In the genomic region with DNA sequence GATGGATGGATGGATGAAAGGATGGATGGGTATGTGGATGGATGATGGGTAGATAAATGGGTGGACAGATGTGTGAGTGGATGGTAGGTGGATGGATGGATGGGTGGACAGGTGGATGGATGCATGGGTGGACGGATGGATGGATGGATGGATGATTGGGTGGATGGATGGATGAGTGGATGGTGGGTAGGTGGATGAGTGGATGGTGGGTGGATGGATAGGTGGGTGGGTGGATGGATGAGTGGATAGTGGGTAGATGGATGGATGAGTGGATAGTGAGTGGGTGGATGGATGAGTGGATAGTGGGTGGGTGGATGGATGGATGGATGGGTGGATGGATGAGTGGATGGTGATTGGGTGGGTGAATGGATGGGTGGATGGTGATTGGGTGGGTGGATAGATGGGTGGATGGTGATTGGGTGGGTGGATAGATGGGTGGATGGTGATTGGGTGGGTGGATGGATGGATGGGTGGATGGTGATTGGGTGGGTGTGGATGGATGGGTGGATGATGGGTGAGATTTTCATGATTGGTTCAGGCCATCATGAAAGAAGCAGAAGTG, we compare ENCODE assay signal across 3 cellular contexts.
A peak's percentile ranks its signal among the peaks of the same experiment; 100 is the strongest.
TF ChIP-seq lines count a peak whose summit lies in the region.

No MANE protein-coding gene starts in this region.

TF ChIP-seq in GM12891, 5 proteins besides CTCF, POLR2A, EP300 and RAD21:
- TF ChIP-seq PAX5 (IDR thresholded peaks at IDR 0.05; ENCODE audit: insufficient read depth, low read length, severe bottlenecking): no peak
- TF ChIP-seq SPI1 (IDR thresholded peaks at IDR 0.05; ENCODE audit: low read depth, low read length): 0 out of 2 replicates have a peak, but pooled peaks have one; percentile 15

TF ChIP-seq in HEK293, 187 proteins besides CTCF, POLR2A, EP300 and RAD21:
- TF ChIP-seq, protein P1, sequence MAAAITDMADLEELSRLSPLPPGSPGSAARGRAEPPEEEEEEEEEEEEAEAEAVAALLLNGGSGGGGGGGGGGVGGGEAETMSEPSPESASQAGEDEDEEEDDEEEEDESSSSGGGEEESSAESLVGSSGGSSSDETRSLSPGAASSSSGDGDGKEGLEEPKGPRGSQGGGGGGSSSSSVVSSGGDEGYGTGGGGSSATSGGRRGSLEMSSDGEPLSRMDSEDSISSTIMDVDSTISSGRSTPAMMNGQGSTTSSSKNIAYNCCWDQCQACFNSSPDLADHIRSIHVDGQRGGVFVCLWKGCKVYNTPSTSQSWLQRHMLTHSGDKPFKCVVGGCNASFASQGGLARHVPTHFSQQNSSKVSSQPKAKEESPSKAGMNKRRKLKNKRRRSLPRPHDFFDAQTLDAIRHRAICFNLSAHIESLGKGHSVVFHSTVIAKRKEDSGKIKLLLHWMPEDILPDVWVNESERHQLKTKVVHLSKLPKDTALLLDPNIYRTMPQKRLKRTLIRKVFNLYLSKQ (tag by site-specific recombination; IDR thresholded peaks at IDR 0.05; ENCODE audit: borderline replicate concordance): 0 out of 2 replicates have a peak, but pooled peaks have one; percentile 19
- peak; percentile 99 for TF ChIP-seq ZFHX2 (tag by site-specific recombination; conservative IDR thresholded peaks at IDR 0.05)
- 0 out of 2 replicates have a peak, but pooled peaks have one; percentile 10 for TF ChIP-seq KLF8 (tag by site-specific recombination; IDR thresholded peaks at IDR 0.05)
- TF ChIP-seq ZIC2 (tag by site-specific recombination; IDR thresholded peaks at IDR 0.05): no peak
- no peak for TF ChIP-seq ZNF274 (IDR thresholded peaks at IDR 0.05; ENCODE audit: low read length)
- 0 out of 2 replicates have a peak, but pooled peaks have one; percentile 23 for TF ChIP-seq ZNF274 (tag by site-specific recombination; IDR thresholded peaks at IDR 0.05; ENCODE audit: borderline replicate concordance)
- TF ChIP-seq KLF1 (tag by site-specific recombination; IDR thresholded peaks at IDR 0.05): peak; percentile 27; the same call in 1 of the 2 replicates
- peak; percentile 94 for TF ChIP-seq ZBTB17 (tag by site-specific recombination; IDR thresholded peaks at IDR 0.05)
- peak; percentile 84; the same call in 1 of the 2 replicates for TF ChIP-seq ZNF776 (tag by site-specific recombination; IDR thresholded peaks at IDR 0.05; ENCODE audit: borderline replicate concordance)
- no peak for TF ChIP-seq ZNF211 (tag by site-specific recombination; IDR thresholded peaks at IDR 0.05; ENCODE audit: low read depth)
- TF ChIP-seq, protein P2, sequence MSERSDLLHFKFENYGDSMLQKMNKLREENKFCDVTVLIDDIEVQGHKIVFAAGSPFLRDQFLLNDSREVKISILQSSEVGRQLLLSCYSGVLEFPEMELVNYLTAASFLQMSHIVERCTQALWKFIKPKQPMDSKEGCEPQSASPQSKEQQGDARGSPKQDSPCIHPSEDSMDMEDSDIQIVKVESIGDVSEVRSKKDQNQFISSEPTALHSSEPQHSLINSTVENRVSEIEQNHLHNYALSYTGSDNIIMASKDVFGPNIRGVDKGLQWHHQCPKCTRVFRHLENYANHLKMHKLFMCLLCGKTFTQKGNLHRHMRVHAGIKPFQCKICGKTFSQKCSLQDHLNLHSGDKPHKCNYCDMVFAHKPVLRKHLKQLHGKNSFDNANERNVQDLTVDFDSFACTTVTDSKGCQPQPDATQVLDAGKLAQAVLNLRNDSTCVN (tag by site-specific recombination; optimal IDR thresholded peaks at IDR 0.05): no peak
- 0 out of 2 replicates have a peak, but pooled peaks have one; percentile 19 for TF ChIP-seq ZNF169 (tag by site-specific recombination; IDR thresholded peaks at IDR 0.05)
- no peak for TF ChIP-seq ZNF266 (tag by site-specific recombination; IDR thresholded peaks at IDR 0.05; ENCODE audit: low read depth)
- no peak for TF ChIP-seq SP3 (tag by site-specific recombination; IDR thresholded peaks at IDR 0.05)
- no peak for TF ChIP-seq ZNF23 (tag by site-specific recombination; IDR thresholded peaks at IDR 0.05; ENCODE audit: borderline replicate concordance)
- TF ChIP-seq, protein P3, sequence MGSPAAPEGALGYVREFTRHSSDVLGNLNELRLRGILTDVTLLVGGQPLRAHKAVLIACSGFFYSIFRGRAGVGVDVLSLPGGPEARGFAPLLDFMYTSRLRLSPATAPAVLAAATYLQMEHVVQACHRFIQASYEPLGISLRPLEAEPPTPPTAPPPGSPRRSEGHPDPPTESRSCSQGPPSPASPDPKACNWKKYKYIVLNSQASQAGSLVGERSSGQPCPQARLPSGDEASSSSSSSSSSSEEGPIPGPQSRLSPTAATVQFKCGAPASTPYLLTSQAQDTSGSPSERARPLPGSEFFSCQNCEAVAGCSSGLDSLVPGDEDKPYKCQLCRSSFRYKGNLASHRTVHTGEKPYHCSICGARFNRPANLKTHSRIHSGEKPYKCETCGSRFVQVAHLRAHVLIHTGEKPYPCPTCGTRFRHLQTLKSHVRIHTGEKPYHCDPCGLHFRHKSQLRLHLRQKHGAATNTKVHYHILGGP (tag by site-specific recombination; IDR thresholded peaks at IDR 0.05): peak; percentile 12; the same call in 1 of the 2 replicates
- TF ChIP-seq, protein P4, sequence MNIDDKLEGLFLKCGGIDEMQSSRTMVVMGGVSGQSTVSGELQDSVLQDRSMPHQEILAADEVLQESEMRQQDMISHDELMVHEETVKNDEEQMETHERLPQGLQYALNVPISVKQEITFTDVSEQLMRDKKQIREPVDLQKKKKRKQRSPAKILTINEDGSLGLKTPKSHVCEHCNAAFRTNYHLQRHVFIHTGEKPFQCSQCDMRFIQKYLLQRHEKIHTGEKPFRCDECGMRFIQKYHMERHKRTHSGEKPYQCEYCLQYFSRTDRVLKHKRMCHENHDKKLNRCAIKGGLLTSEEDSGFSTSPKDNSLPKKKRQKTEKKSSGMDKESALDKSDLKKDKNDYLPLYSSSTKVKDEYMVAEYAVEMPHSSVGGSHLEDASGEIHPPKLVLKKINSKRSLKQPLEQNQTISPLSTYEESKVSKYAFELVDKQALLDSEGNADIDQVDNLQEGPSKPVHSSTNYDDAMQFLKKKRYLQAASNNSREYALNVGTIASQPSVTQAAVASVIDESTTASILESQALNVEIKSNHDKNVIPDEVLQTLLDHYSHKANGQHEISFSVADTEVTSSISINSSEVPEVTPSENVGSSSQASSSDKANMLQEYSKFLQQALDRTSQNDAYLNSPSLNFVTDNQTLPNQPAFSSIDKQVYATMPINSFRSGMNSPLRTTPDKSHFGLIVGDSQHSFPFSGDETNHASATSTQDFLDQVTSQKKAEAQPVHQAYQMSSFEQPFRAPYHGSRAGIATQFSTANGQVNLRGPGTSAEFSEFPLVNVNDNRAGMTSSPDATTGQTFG (tag by site-specific recombination; IDR thresholded peaks at IDR 0.05; ENCODE audit: borderline replicate concordance): 0 out of 2 replicates have a peak, but pooled peaks have one; percentile 74
- no peak for TF ChIP-seq SCRT2 (tag by site-specific recombination; IDR thresholded peaks at IDR 0.05)
- peak; percentile 99 for TF ChIP-seq ZNF366 (tag by site-specific recombination; conservative IDR thresholded peaks at IDR 0.05)
- TF ChIP-seq ZBTB7A (tag by site-specific recombination; IDR thresholded peaks at IDR 0.05; ENCODE audit: low read depth): peak; percentile 70
- TF ChIP-seq SP2 (tag by site-specific recombination; IDR thresholded peaks at IDR 0.05): peak; percentile 54
- TF ChIP-seq, protein P5, sequence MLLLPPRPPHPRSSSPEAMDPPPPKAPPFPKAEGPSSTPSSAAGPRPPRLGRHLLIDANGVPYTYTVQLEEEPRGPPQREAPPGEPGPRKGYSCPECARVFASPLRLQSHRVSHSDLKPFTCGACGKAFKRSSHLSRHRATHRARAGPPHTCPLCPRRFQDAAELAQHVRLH (tag by site-specific recombination; IDR thresholded peaks at IDR 0.05): no peak
- TF ChIP-seq REPIN1 (tag by site-specific recombination; IDR thresholded peaks at IDR 0.05; ENCODE audit: low read depth): no peak
- no peak for TF ChIP-seq ZNF19 (tag by site-specific recombination; IDR thresholded peaks at IDR 0.05; ENCODE audit: low read depth)
- TF ChIP-seq EGR2 (tag by site-specific recombination; IDR thresholded peaks at IDR 0.05; ENCODE audit: low read depth): peak; percentile 100

TF ChIP-seq in K562, 482 proteins besides CTCF, POLR2A, EP300 and RAD21 (continues in another document):
- TF ChIP-seq, protein P6, sequence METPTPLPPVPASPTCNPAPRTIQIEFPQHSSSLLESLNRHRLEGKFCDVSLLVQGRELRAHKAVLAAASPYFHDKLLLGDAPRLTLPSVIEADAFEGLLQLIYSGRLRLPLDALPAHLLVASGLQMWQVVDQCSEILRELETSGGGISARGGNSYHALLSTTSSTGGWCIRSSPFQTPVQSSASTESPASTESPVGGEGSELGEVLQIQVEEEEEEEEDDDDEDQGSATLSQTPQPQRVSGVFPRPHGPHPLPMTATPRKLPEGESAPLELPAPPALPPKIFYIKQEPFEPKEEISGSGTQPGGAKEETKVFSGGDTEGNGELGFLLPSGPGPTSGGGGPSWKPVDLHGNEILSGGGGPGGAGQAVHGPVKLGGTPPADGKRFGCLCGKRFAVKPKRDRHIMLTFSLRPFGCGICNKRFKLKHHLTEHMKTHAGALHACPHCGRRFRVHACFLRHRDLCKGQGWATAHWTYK (CRISPR knock-in tag; IDR thresholded peaks at IDR 0.05): no peak
- TF ChIP-seq ZNF184 (CRISPR knock-in tag; IDR thresholded peaks at IDR 0.05) (no peak), CAMTA2 (CRISPR knock-in tag; conservative IDR thresholded peaks at IDR 0.05) (no peak), HDAC1 (IDR thresholded peaks at IDR 0.05) (peak in 1 of 2 experiments; percentile 53; a peak in 1 of 4 replicates), FOXP1 (CRISPR knock-in tag; IDR thresholded peaks at IDR 0.05) (no peak), SMAD1 (IDR thresholded peaks at IDR 0.05; ENCODE audit: low read depth, low read length, partially characterized antibody) (no peak), YBX1 (IDR thresholded peaks at IDR 0.05) (no peak), CBX1 (IDR thresholded peaks at IDR 0.05; ENCODE audit: low read depth) (no peak), NR2C2 (CRISPR knock-in tag; IDR thresholded peaks at IDR 0.05) (no peak), NR2C2 (tag; IDR thresholded peaks at IDR 0.05) (no peak), MAFK (IDR thresholded peaks at IDR 0.05; ENCODE audit: low read length) (no peak), MEF2A (IDR thresholded peaks at IDR 0.05; ENCODE audit: control insufficient read depth, low read depth, low read length) (no peak), NFXL1 (CRISPR knock-in tag; IDR thresholded peaks at IDR 0.05) (no peak), MBD2 (IDR thresholded peaks at IDR 0.05; ENCODE audit: borderline replicate concordance, low read depth) (0 out of 2 replicates have a peak, but pooled peaks have one; percentile 21)
- TF ChIP-seq, protein P7, sequence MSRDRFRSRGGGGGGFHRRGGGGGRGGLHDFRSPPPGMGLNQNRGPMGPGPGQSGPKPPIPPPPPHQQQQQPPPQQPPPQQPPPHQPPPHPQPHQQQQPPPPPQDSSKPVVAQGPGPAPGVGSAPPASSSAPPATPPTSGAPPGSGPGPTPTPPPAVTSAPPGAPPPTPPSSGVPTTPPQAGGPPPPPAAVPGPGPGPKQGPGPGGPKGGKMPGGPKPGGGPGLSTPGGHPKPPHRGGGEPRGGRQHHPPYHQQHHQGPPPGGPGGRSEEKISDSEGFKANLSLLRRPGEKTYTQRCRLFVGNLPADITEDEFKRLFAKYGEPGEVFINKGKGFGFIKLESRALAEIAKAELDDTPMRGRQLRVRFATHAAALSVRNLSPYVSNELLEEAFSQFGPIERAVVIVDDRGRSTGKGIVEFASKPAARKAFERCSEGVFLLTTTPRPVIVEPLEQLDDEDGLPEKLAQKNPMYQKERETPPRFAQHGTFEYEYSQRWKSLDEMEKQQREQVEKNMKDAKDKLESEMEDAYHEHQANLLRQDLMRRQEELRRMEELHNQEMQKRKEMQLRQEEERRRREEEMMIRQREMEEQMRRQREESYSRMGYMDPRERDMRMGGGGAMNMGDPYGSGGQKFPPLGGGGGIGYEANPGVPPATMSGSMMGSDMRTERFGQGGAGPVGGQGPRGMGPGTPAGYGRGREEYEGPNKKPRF (IDR thresholded peaks at IDR 0.05; ENCODE audit: low read depth, low read length): no peak
- TF ChIP-seq, protein P8, sequence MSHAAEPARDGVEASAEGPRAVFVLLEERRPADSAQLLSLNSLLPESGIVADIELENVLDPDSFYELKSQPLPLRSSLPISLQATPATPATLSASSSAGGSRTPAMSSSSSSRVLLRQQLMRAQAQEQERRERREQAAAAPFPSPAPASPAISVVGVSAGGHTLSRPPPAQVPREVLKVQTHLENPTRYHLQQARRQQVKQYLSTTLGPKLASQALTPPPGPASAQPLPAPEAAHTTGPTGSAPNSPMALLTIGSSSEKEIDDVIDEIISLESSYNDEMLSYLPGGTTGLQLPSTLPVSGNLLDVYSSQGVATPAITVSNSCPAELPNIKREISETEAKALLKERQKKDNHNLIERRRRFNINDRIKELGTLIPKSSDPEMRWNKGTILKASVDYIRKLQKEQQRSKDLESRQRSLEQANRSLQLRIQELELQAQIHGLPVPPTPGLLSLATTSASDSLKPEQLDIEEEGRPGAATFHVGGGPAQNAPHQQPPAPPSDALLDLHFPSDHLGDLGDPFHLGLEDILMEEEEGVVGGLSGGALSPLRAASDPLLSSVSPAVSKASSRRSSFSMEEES (CRISPR knock-in tag; IDR thresholded peaks at IDR 0.05): no peak
- TF ChIP-seq, protein P9, sequence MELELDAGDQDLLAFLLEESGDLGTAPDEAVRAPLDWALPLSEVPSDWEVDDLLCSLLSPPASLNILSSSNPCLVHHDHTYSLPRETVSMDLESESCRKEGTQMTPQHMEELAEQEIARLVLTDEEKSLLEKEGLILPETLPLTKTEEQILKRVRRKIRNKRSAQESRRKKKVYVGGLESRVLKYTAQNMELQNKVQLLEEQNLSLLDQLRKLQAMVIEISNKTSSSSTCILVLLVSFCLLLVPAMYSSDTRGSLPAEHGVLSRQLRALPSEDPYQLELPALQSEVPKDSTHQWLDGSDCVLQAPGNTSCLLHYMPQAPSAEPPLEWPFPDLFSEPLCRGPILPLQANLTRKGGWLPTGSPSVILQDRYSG (tag; conservative IDR thresholded peaks at IDR 0.05; ENCODE audit: low read depth): no peak
- TF ChIP-seq, protein P10, sequence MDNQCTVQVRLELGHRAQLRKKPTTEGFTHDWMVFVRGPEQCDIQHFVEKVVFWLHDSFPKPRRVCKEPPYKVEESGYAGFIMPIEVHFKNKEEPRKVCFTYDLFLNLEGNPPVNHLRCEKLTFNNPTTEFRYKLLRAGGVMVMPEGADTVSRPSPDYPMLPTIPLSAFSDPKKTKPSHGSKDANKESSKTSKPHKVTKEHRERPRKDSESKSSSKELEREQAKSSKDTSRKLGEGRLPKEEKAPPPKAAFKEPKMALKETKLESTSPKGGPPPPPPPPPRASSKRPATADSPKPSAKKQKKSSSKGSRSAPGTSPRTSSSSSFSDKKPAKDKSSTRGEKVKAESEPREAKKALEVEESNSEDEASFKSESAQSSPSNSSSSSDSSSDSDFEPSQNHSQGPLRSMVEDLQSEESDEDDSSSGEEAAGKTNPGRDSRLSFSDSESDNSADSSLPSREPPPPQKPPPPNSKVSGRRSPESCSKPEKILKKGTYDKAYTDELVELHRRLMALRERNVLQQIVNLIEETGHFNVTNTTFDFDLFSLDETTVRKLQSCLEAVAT (IDR thresholded peaks at IDR 0.05): peak in 1 of 2 experiments; percentile 58; a peak in 1 of 4 replicates
- TF ChIP-seq, protein P11, sequence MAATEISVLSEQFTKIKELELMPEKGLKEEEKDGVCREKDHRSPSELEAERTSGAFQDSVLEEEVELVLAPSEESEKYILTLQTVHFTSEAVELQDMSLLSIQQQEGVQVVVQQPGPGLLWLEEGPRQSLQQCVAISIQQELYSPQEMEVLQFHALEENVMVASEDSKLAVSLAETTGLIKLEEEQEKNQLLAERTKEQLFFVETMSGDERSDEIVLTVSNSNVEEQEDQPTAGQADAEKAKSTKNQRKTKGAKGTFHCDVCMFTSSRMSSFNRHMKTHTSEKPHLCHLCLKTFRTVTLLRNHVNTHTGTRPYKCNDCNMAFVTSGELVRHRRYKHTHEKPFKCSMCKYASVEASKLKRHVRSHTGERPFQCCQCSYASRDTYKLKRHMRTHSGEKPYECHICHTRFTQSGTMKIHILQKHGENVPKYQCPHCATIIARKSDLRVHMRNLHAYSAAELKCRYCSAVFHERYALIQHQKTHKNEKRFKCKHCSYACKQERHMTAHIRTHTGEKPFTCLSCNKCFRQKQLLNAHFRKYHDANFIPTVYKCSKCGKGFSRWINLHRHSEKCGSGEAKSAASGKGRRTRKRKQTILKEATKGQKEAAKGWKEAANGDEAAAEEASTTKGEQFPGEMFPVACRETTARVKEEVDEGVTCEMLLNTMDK (IDR thresholded peaks at IDR 0.05; ENCODE audit: borderline replicate concordance, insufficient read depth, low read depth, low read length, poor library complexity, severe bottlenecking): no peak
